In genomic region chr2:99066602-99067001, GRCh38 we compare ENCODE assay signal across 8 cellular contexts.
DNase-seq lines count a peak whose midpoint lies in the region; ATAC-seq and TF ChIP-seq lines count a peak whose summit lies in the region.

No MANE protein-coding gene starts in this region.

- TF ChIP-seq CTCF in Caco-2 (IDR thresholded peaks at IDR 0.05; ENCODE audit: insufficient read depth in 1 of 2, low read depth in 1 of 2, low read length in 1 of 2, severe bottlenecking in 1 of 2, unreplicated experiment in 1 of 2): peak; percentile 35 to 60
- TF ChIP-seq CTCF in smooth muscle cell (IDR thresholded peaks at IDR 0.05; ENCODE audit: borderline replicate concordance, insufficient read depth, poor library complexity, severe bottlenecking): peak; percentile 34
- TF ChIP-seq CTCF in tibial nerve (IDR thresholded peaks at IDR 0.05): no peak

- H3K4me2 ChIP-seq in smooth muscle cell: peak overlapping the region; percentile 8

- TF ChIP-seq EP300 in tibial nerve (IDR thresholded peaks at IDR 0.05): no peak

- BruUV-seq in Caco-2 (replicated peaks; lab: Mats Ljungman, UMichigan): no TSS peak

- H3F3A ChIP-seq in smooth muscle cell (ENCODE audit: low read depth): no peaks in the 10 kb centered on the region

- POLR2A ChIA-PET in Caco-2 (lab: Charles Lee): no interaction called here
- POLR2A ChIA-PET in activated CD4-positive, alpha-beta T cell treated with anti-CD3 and anti-CD28 coated beads, Interleukin-2, amount 10 ng/mL, durations not matched to agents 7 days and 5 days (lab: Charles Lee): no interaction called here

- H3K4me3 Mint-ChIP-seq in Caco-2 (ENCODE audit: unreplicated experiment): no peak overlapping the region
- H3K4me3 Mint-ChIP-seq in activated CD4-positive, alpha-beta T cell treated with anti-CD3 and anti-CD28 coated beads, Interleukin-2, amount 10 ng/mL, durations not matched to agents 7 days and 5 days: no peak overlapping the region

- ATAC-seq in GM18867 (IDR thresholded peaks at IDR 0.05; ENCODE audit: unreplicated experiment) (peak; percentile 97), HG02970 (IDR thresholded peaks at IDR 0.05; ENCODE audit: low FRiP score, unreplicated experiment) (peak; percentile 70)

- TF ChIP-seq POLR2A in tibial nerve (IDR thresholded peaks at IDR 0.05): no peak

- H3K36me3 ChIP-seq in Caco-2 (ENCODE audit: control insufficient read depth, insufficient read depth, low read length): no peaks in the 10 kb centered on the region
- no peaks in the 10 kb centered on the region for H3K36me3 ChIP-seq in smooth muscle cell (ENCODE audit: low read depth)
- H3K36me3 ChIP-seq in tibial nerve: no peaks in the 10 kb centered on the region

- no peaks in the 10 kb centered on the region for H3K4me1 ChIP-seq in Caco-2
- H3K4me1 ChIP-seq in smooth muscle cell (ENCODE audit: low read depth): no peaks in the 10 kb centered on the region
- peaks cover 0 to 15% (median 5%) of the 10 kb centered on the region in 4 donors for H3K4me1 ChIP-seq in tibial nerve

- no peaks in the 10 kb centered on the region for H3K79me2 ChIP-seq in smooth muscle cell (ENCODE audit: low read depth)

- no peaks in the 10 kb centered on the region for H3K9me3 Mint-ChIP-seq in Caco-2 (ENCODE audit: unreplicated experiment)
- no peaks in the 10 kb centered on the region for H3K9me3 Mint-ChIP-seq in activated CD4-positive, alpha-beta T cell treated with anti-CD3 and anti-CD28 coated beads, Interleukin-2, amount 10 ng/mL, durations not matched to agents 7 days and 5 days

- no peaks in the 10 kb centered on the region for H3K27me3 Mint-ChIP-seq in Caco-2 (ENCODE audit: insufficient read depth, unreplicated experiment)
- peaks cover under 1% of the 10 kb centered on the region for H3K27me3 Mint-ChIP-seq in activated CD4-positive, alpha-beta T cell treated with anti-CD3 and anti-CD28 coated beads, Interleukin-2, amount 10 ng/mL, durations not matched to agents 7 days and 5 days

- no peaks in the 10 kb centered on the region for H4K20me1 ChIP-seq in smooth muscle cell (ENCODE audit: low read depth)

- H3K4me3 ChIP-seq in Caco-2 (ENCODE audit: low read depth, low read length): no peak overlapping the region
- H3K4me3 ChIP-seq in smooth muscle cell: no peak overlapping the region
- no peak overlapping the region for H3K4me3 ChIP-seq in tibial nerve

- peak overlapping the region; percentile 74 for H2AFZ ChIP-seq in smooth muscle cell (ENCODE audit: low read depth)

- H3K4me1 Mint-ChIP-seq in Caco-2 (ENCODE audit: low read depth, unreplicated experiment): no peaks in the 10 kb centered on the region
- peaks cover 4% of the 10 kb centered on the region for H3K4me1 Mint-ChIP-seq in activated CD4-positive, alpha-beta T cell treated with anti-CD3 and anti-CD28 coated beads, Interleukin-2, amount 10 ng/mL, durations not matched to agents 7 days and 5 days

- intact Hi-C loops in Caco-2 (cut with micrococcal nuclease; ENCODE audit: unreplicated experiment): loop anchor here (1.0 to 10.0 kb wide), 5 partner anchors 122 to 434 kb away; no protein-coding TSS in a partner anchor

- H3K9me3 ChIP-seq in Caco-2: no peaks in the 10 kb centered on the region
- no peaks in the 10 kb centered on the region for H3K9me3 ChIP-seq in smooth muscle cell (replicated peaks; ENCODE audit: low read depth)
- H3K9me3 ChIP-seq in tibial nerve: no peaks in the 10 kb centered on the region

- CTCF ChIA-PET in Caco-2 (lab: Charles Lee): interaction anchor here (0.6 to 1.9 kb wide), 6 partner anchors 13 to 498 kb away, joined by 3 to 21 read pairs (median 4); no protein-coding TSS in a partner anchor
- CTCF ChIA-PET in activated CD4-positive, alpha-beta T cell treated with anti-CD3 and anti-CD28 coated beads, Interleukin-2, amount 10 ng/mL, durations not matched to agents 7 days and 5 days (lab: Charles Lee): interaction anchor here (0.9 to 1.4 kb wide), 7 partner anchors 15 to 470 kb away, joined by 3 to 5 read pairs (median 3); no protein-coding TSS in a partner anchor

- no peaks in the 10 kb centered on the region for H3K27me3 ChIP-seq in Caco-2 (replicated peaks; ENCODE audit: control insufficient read depth, insufficient read depth, low read length)
- H3K27me3 ChIP-seq in smooth muscle cell (ENCODE audit: low read depth): peaks cover 4% of the 10 kb centered on the region
- no peaks in the 10 kb centered on the region for H3K27me3 ChIP-seq in tibial nerve

- H3K27ac ChIP-seq in smooth muscle cell (ENCODE audit: low read depth): no peak overlapping the region
- peak overlapping the region in 1 of 4 donors; percentile 42 for H3K27ac ChIP-seq in tibial nerve

- no peaks in the 10 kb centered on the region for H3K36me3 Mint-ChIP-seq in Caco-2 (ENCODE audit: insufficient read depth, unreplicated experiment)
- no peaks in the 10 kb centered on the region for H3K36me3 Mint-ChIP-seq in activated CD4-positive, alpha-beta T cell treated with anti-CD3 and anti-CD28 coated beads, Interleukin-2, amount 10 ng/mL, durations not matched to agents 7 days and 5 days (ENCODE audit: low read depth)

- no peak overlapping the region for H3K9ac ChIP-seq in smooth muscle cell (ENCODE audit: low read depth)

- WGBS in smooth muscle cell (ENCODE audit: low lambda C conversion rate): 48% methylated on average over 3 of the region's 3 CpGs
- 41 to 44% methylated on average over 3 of the region's 3 CpGs for WGBS in tibial nerve, 2 donors

- H3K27ac Mint-ChIP-seq in Caco-2 (ENCODE audit: unreplicated experiment): no peak overlapping the region
- no peak overlapping the region for H3K27ac Mint-ChIP-seq in activated CD4-positive, alpha-beta T cell treated with anti-CD3 and anti-CD28 coated beads, Interleukin-2, amount 10 ng/mL, durations not matched to agents 7 days and 5 days

- DNase-seq in Caco-2: peak; percentile 30 to 44
- peak; percentile 47 for DNase-seq in NCI-H1694 treated with DMSO at 0.1 percent for 48 hours (lab: John Stamatoyannopoulos, UW)
- DNase-seq in activated CD4-positive, alpha-beta T cell treated with anti-CD3 and anti-CD28 coated beads, Interleukin-2, amount 10 ng/mL, durations not matched to agents 7 days and 5 days: peak; percentile 53
- DNase-seq in glomerular visceral epithelial cell (ENCODE audit: extremely low spot score): peak; percentile 68
- DNase-seq in smooth muscle cell (lab: John Stamatoyannopoulos, UW; ENCODE audit: unreplicated experiment): no peak
- no peak for DNase-seq in tibial nerve (ENCODE audit: low spot score in 2 of 2)

Comparison
In these comparisons a context has a peak if more than half of its experiments do, and no peak if none do; other contexts are left out.
1. DNase-seq: peak in Caco-2 (2 of 2), NCI-H1694 treated with DMSO at 0.1 percent for 48 hours (single experiment), activated CD4-positive, alpha-beta T cell treated with anti-CD3 and anti-CD28 coated beads, Interleukin-2, amount 10 ng/mL, durations not matched to agents 7 days and 5 days (single experiment) and glomerular visceral epithelial cell (single experiment); none in smooth muscle cell (single experiment) and tibial nerve (0 of 2).
2. CTCF ChIP-seq: peak in Caco-2 (2 of 2) and smooth muscle cell (single experiment); none in tibial nerve (0 of 5).